8 cellular contexts compared by ENCODE assay signal in genomic region chr18:54828290-54828871, GRCh38. TPM values are rescaled to one million over a fixed set of nuclear protein-coding genes. Genes with fewer than 3 reads are reported as not detected.
DNase-seq lines count a peak whose midpoint lies in the region; FAIRE-seq and TF ChIP-seq lines count a peak whose summit lies in the region.

Gene RAB27B, plus strand, starts transcription at chr18:54828477. Its CDS starts 49,109 bp downstream, at chr18:54877586.

- TF ChIP-seq CTCF in cardiac muscle cell (IDR thresholded peaks at IDR 0.05; ENCODE audit: low read depth, low read length) (no peak), osteocyte (IDR thresholded peaks at IDR 0.05) (no peak), testis (IDR thresholded peaks at IDR 0.05) (no peak)

- H3K4me3 Mint-ChIP-seq in osteocyte (ENCODE audit: unreplicated experiment), result peak within 1 kb of the TSS; percentile 76

- peaks cover 29% of the 10 kb centered on the region for H3K27me3 Mint-ChIP-seq in osteocyte (ENCODE audit: unreplicated experiment)

- H3K9me3 Mint-ChIP-seq in osteocyte (ENCODE audit: unreplicated experiment), result peaks cover 10% of the 10 kb centered on the region

- peak within 1 kb of the TSS; percentile 65 for H3K27ac Mint-ChIP-seq in osteocyte (ENCODE audit: unreplicated experiment)

- intact Hi-C loops in testis (cut with DNase I; ENCODE audit: low total_unique reads), result no loop called here

- H3K4me3 ChIP-seq in cardiac muscle cell, result peak within 1 kb of the TSS; percentile 51
- peak within 1 kb of the TSS in 1 of 2 donors; percentile 48 for H3K4me3 ChIP-seq in testis

- peaks cover 5% of the 10 kb centered on the region for H3K36me3 Mint-ChIP-seq in osteocyte (ENCODE audit: unreplicated experiment)

- 0 to 1% methylated on average over 23 to 35 of the region's 35 CpGs for WGBS in testis, 2 donors

- H3K27ac ChIP-seq in cardiac muscle cell (peak within 1 kb of the TSS; percentile 14), testis (no peak within 1 kb of the TSS)

- no peak for TF ChIP-seq POLR2A in testis (IDR thresholded peaks at IDR 0.05)

- no peaks in the 10 kb centered on the region for H3K4me1 ChIP-seq in cardiac muscle cell (ENCODE audit: low read depth)
- H3K4me1 ChIP-seq in testis, result no peaks in the 10 kb centered on the region

- H3K9me3 ChIP-seq in cardiac muscle cell (ENCODE audit: low read depth) (no peaks in the 10 kb centered on the region), testis (no peaks in the 10 kb centered on the region)

- peak; percentile 76 for FAIRE-seq in HTR-8/SVneo (lab: Jason Lieb, UNC)

- H3K4me1 Mint-ChIP-seq in osteocyte (ENCODE audit: unreplicated experiment), result peaks cover 18% of the 10 kb centered on the region

- in situ Hi-C loops in SK-MEL-5 (cut with HindIII; ENCODE audit: low pct_unique_long_range_greater_than_20kb, low sequenced_read_pairs), result no loop called here

- H3K36me3 ChIP-seq in cardiac muscle cell (no peaks in the 10 kb centered on the region), testis (ENCODE audit: low read depth, missing control alignments) (no peaks in the 10 kb centered on the region)

- H3K27me3 ChIP-seq in cardiac muscle cell, result peaks cover 4% of the 10 kb centered on the region
- H3K27me3 ChIP-seq in testis, result no peaks in the 10 kb centered on the region

- peak; percentile 74 for DNase-seq in COLO668 (lab: John Stamatoyannopoulos, UW; ENCODE audit: unreplicated experiment)
- DNase-seq in HTR-8/SVneo (ENCODE audit: insufficient read length, low spot score), result peak; percentile 27
- peak; percentile 14 for DNase-seq in SK-MEL-5 (ENCODE audit: low read depth, low spot score)
- DNase-seq in activated naive CD4-positive, alpha-beta T cell treated with anti-CD3 and anti-CD28 coated beads, Interleukin-2, amount 50 U/mL, for 16 hours, result peak; percentile 70
- DNase-seq in cardiac muscle cell (ENCODE audit: low read depth in 1 of 2, low spot score in 1 of 2), result peak; percentile 80 to 86
- peak; percentile 88 for DNase-seq in osteocyte (ENCODE audit: extremely low spot score, unreplicated experiment)
- DNase-seq in testis, result peak; percentile 57
- no peak for DNase-seq in NCI-H446 treated with DMSO at 0.1 percent for 48 hours (lab: John Stamatoyannopoulos, UW)

RNA-seq across cellular contexts. Expression of gene RAB27B, which starts in this region (rescaled TPM):
- 0.03 TPM in 1 of 2 replicates, not detected in the other for total RNA-seq in SK-MEL-5 (2014; rRNA removed; shearing (Covaris generic))
- polyA plus RNA-seq in SK-MEL-5 (2015; cell fraction: cytosol; rRNA removed), result 0.06 TPM in 1 of 2 replicates, not detected in the other
- 0.06 TPM in 1 of 2 replicates, not detected in the other for polyA plus RNA-seq in SK-MEL-5 (2015; cell fraction: nucleus; rRNA removed)
- total RNA-seq in cardiac muscle cell (0.09 and 0.14 TPM in 2 replicates), osteocyte (1.9 and 2.1 TPM in 2 replicates), testis (1 to 10 TPM in 1 of 2 donors, under 1 TPM in 1; 0.93 to 1.7 TPM)
- polyA plus RNA-seq in cardiac muscle cell (0.59 and 0.71 TPM in 2 replicates), testis (ENCODE audit: insufficient read depth, low read depth, low replicate concordance) (5.8 TPM)

Comparison
In these comparisons a context has a peak if more than half of its experiments do, and no peak if none do; other contexts are left out.
1. Peak in DNase-seq in SK-MEL-5; RNA of the gene not detected or under 1 TPM.
2. Peak in DNase-seq, H3K4me3 ChIP-seq and H3K27ac ChIP-seq in cardiac muscle cell; RNA of the gene not detected or under 1 TPM.